In genomic region chr21:22263890-22264289, GRCh38 we compare ENCODE assay signal across 30 cellular contexts.
DNase-seq lines count a peak whose midpoint lies in the region; ATAC-seq and TF ChIP-seq lines count a peak whose summit lies in the region.
"Had no signal": no experiment of that assay in that cellular context is flagged by ENCODE, and none has a peak within 500 bp of the region (broad histone marks: within the 10 kb centered on the region; RNA-seq: fewer than 3 reads in every experiment).

No MANE protein-coding gene starts in this region.

- H3K27me3 ChIP-seq in right atrium auricular region: no peaks in the 10 kb centered on the region
- H3K27me3 ChIP-seq: BE2C; BLaER1; BLaER1 treated with 17β-estradiol and CSF1 and Interleukin-3, amounts not matched to agents 10 nM and 100 nM had no signal

- no peak overlapping the region for H3K27ac ChIP-seq in right atrium auricular region
- H3K27ac ChIP-seq in 22Rv1: peak overlapping the region; percentile 37
- H3K27ac ChIP-seq: A549; BLaER1; BLaER1 treated with 17β-estradiol and CSF1 and Interleukin-3, amounts not matched to agents 10 nM and 100 nM; C4-2B had no signal

- intact Hi-C loops in Right ventricle myocardium superior (cut with DNase I): no loop called here
- intact Hi-C loops in posterior vena cava (cut with DNase I): no loop called here

- no peaks in the 10 kb centered on the region for H3K36me3 ChIP-seq in right atrium auricular region
- H3K36me3 ChIP-seq: BE2C; BLaER1; BLaER1 treated with 17β-estradiol and CSF1 and Interleukin-3, amounts not matched to agents 10 nM and 100 nM had no signal

- ATAC-seq in Right ventricle myocardium superior (ENCODE audit: poor library complexity) (no peak), HG02588 (IDR thresholded peaks at IDR 0.05; ENCODE audit: unreplicated experiment) (no peak)
- ATAC-seq: A549; CD8-positive, alpha-beta T cell had no signal

- no peak overlapping the region for H3K4me3 ChIP-seq in right atrium auricular region
- H3K4me3 ChIP-seq: A549; BLaER1; BLaER1 treated with 17β-estradiol and CSF1 and Interleukin-3, amounts not matched to agents 10 nM and 100 nM had no signal

- no peak for TF ChIP-seq CTCF in right atrium auricular region (IDR thresholded peaks at IDR 0.05)
- no peak for TF ChIP-seq CTCF in 22Rv1 (IDR thresholded peaks at IDR 0.05)
- no peak for TF ChIP-seq CTCF in GM20000 (IDR thresholded peaks at IDR 0.05; ENCODE audit: extremely low read depth, missing control alignments)

- DNase-seq in Right ventricle myocardium superior (peak; percentile 35), right atrium auricular region (ENCODE audit: low spot score) (no peak), posterior vena cava (ENCODE audit: low spot score) (peak; percentile 64), GM20000 (ENCODE audit: low spot score) (no peak)
- DNase-seq: 8988T; ACHN; AML-193; BE2C; C1 segment of cervical spinal cord; Caco-2; Calu3; CD4-positive, alpha-beta memory T cell; CD4-positive, alpha-beta T cell; CD4-positive, CD25-positive, alpha-beta regulatory T cell; CD8-positive, alpha-beta memory T cell; CD8-positive, alpha-beta T cell; COR-L47; DMS 273 treated with DMSO at 0.1 percent for 48 hours; DMS153; DMS53; DMS79; DMS79 treated with DMSO at 0.1 percent for 48 hours; DND-41; EL had no signal

- no peaks in the 10 kb centered on the region for H3K4me1 ChIP-seq in right atrium auricular region
- H3K4me1 ChIP-seq: A549; BE2C; BLaER1; BLaER1 treated with 17β-estradiol and CSF1 and Interleukin-3, amounts not matched to agents 10 nM and 100 nM; Caco-2 had no signal

- no peaks in the 10 kb centered on the region for H3K9me3 ChIP-seq in right atrium auricular region
- H3K9me3 ChIP-seq: A549, BE2C, BLaER1, Caco-2 had no signal

Comparison
In these comparisons a context has a peak if more than half of its experiments do, and no peak if none do; other contexts are left out.
1. DNase-seq: peak in Right ventricle myocardium superior (single experiment) and posterior vena cava (single experiment); none in right atrium auricular region (single experiment) and GM20000 (single experiment).